1 cellular context compared by ENCODE assay signal in genomic region chr12:57700317-57700716, GRCh38.
TF ChIP-seq lines count a peak whose summit lies in the region.

No MANE protein-coding gene starts in this region.

TF ChIP-seq in K562, 482 proteins besides CTCF, POLR2A, EP300 and RAD21:
- no peak for TF ChIP-seq ATF4 (CRISPR knock-in tag; IDR thresholded peaks at IDR 0.05)
